Comparison of ENCODE assay signal across 1 cellular context in genomic region chr11:35919244-35919643, GRCh38.
TF ChIP-seq lines count a peak whose summit lies in the region.

No MANE protein-coding gene starts in this region.

TF ChIP-seq in WTC11, 78 proteins besides CTCF, POLR2A, EP300 and RAD21 (continued from another document):
- TF ChIP-seq, protein P1, sequence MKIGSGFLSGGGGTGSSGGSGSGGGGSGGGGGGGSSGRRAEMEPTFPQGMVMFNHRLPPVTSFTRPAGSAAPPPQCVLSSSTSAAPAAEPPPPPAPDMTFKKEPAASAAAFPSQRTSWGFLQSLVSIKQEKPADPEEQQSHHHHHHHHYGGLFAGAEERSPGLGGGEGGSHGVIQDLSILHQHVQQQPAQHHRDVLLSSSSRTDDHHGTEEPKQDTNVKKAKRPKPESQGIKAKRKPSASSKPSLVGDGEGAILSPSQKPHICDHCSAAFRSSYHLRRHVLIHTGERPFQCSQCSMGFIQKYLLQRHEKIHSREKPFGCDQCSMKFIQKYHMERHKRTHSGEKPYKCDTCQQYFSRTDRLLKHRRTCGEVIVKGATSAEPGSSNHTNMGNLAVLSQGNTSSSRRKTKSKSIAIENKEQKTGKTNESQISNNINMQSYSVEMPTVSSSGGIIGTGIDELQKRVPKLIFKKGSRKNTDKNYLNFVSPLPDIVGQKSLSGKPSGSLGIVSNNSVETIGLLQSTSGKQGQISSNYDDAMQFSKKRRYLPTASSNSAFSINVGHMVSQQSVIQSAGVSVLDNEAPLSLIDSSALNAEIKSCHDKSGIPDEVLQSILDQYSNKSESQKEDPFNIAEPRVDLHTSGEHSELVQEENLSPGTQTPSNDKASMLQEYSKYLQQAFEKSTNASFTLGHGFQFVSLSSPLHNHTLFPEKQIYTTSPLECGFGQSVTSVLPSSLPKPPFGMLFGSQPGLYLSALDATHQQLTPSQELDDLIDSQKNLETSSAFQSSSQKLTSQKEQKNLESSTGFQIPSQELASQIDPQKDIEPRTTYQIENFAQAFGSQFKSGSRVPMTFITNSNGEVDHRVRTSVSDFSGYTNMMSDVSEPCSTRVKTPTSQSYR (CRISPR knock-in tag; IDR thresholded peaks at IDR 0.05): no peak
- TF ChIP-seq AFF4 (CRISPR knock-in tag; IDR thresholded peaks at IDR 0.05; ENCODE audit: borderline replicate concordance) (no peak), GTF2I (CRISPR knock-in tag; conservative IDR thresholded peaks at IDR 0.05) (no peak)
TF ChIP-seq in WTC11: peak in this region for 0.
